In the genomic region with DNA sequence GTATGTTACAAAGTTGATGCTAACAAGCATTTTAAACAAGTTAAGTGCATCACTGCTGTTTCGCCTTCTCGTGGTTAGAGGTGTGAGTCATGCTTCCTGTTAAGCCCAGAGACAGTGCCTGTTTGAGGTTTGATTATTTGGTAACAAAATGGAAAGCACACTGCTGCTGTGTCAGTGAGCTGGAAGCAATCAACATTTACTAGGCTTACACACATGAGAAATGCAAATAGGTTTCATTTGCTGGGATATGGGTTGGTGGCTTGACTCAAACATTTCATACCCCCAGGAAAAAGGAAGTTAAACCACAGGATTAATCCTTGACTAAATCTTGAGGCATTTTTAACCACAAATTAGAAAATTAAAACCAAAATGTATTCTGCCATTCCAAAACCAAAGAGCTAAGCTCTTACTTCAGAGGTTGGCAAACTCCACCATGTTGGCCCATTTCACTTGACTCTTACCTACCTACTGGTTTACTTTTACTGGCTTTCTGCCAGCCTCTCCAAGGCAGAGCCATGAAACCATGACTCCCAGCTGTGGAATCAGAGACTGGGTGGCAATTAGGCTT, we compare ENCODE assay signal across 8 cellular contexts.
DNase-seq lines count a peak whose midpoint lies in the region; ATAC-seq lines count a peak whose summit lies in the region.

No MANE protein-coding gene starts in this region.

- H3K36me3 Mint-ChIP-seq in activated CD4-positive, alpha-beta memory T cell treated with anti-CD3 and anti-CD28 coated beads, Interleukin-2, amount 10 ng/mL, durations not matched to agents 7 days and 5 days (ENCODE audit: low read depth): no peaks in the 10 kb centered on the region

- H3K27ac Mint-ChIP-seq in activated CD4-positive, alpha-beta memory T cell treated with anti-CD3 and anti-CD28 coated beads, Interleukin-2, amount 10 ng/mL, durations not matched to agents 7 days and 5 days: peak overlapping the region; percentile 75

- peak; percentile 64 for DNase-seq in activated naive CD4-positive, alpha-beta T cell treated with Interleukin-2 at 50 U/mL for 16 hours
- no peak for DNase-seq in activated naive CD4-positive, alpha-beta T cell treated with anti-CD3 and anti-CD28 coated beads, Interleukin-2, amount 50 U/mL, for 16 hours
- DNase-seq in NCI-H226: peak; percentile 98
- DNase-seq in activated CD4-positive, alpha-beta memory T cell treated with anti-CD3 and anti-CD28 coated beads, Interleukin-2, amount 10 ng/mL, durations not matched to agents 7 days and 5 days: peak; percentile 71
- peak; percentile 100 for DNase-seq in fibroblast of peridontal ligament (ENCODE audit: extremely low read depth)
- DNase-seq in stimulated activated CD4-positive, alpha-beta T cell treated with anti-CD3 and anti-CD28 coated beads, Interleukin-4, amount 100 ng/mL, for 24 hours: peak; percentile 57
- no peak for DNase-seq in NCI-H1092 treated with DMSO at 0.1 percent for 48 hours (lab: John Stamatoyannopoulos, UW)

- ATAC-seq in HG03060 (IDR thresholded peaks at IDR 0.05; ENCODE audit: low read depth, unreplicated experiment): peak; percentile 99

- CTCF ChIA-PET in activated CD4-positive, alpha-beta memory T cell treated with anti-CD3 and anti-CD28 coated beads, Interleukin-2, amount 10 ng/mL, durations not matched to agents 7 days and 5 days (lab: Charles Lee): no interaction called here

- H3K9me3 Mint-ChIP-seq in activated CD4-positive, alpha-beta memory T cell treated with anti-CD3 and anti-CD28 coated beads, Interleukin-2, amount 10 ng/mL, durations not matched to agents 7 days and 5 days: no peaks in the 10 kb centered on the region

- H3K4me3 Mint-ChIP-seq in activated CD4-positive, alpha-beta memory T cell treated with anti-CD3 and anti-CD28 coated beads, Interleukin-2, amount 10 ng/mL, durations not matched to agents 7 days and 5 days: no peak overlapping the region

- POLR2A ChIA-PET in activated CD4-positive, alpha-beta memory T cell treated with anti-CD3 and anti-CD28 coated beads, Interleukin-2, amount 10 ng/mL, durations not matched to agents 7 days and 5 days (lab: Charles Lee): interaction anchor here (0.8 to 1.0 kb wide), 3 partner anchors 31 to 140 kb away, joined by 3 read pairs; a partner anchor contains a TSS

- peaks cover 19% of the 10 kb centered on the region for H3K4me1 Mint-ChIP-seq in activated CD4-positive, alpha-beta memory T cell treated with anti-CD3 and anti-CD28 coated beads, Interleukin-2, amount 10 ng/mL, durations not matched to agents 7 days and 5 days

- H3K27me3 Mint-ChIP-seq in activated CD4-positive, alpha-beta memory T cell treated with anti-CD3 and anti-CD28 coated beads, Interleukin-2, amount 10 ng/mL, durations not matched to agents 7 days and 5 days: no peaks in the 10 kb centered on the region

Comparison
In these comparisons a context has a peak if more than half of its experiments do, and no peak if none do; other contexts are left out.
1. DNase-seq: peak in activated naive CD4-positive, alpha-beta T cell treated with Interleukin-2 at 50 U/mL for 16 hours (single experiment), NCI-H226 (single experiment), activated CD4-positive, alpha-beta memory T cell treated with anti-CD3 and anti-CD28 coated beads, Interleukin-2, amount 10 ng/mL, durations not matched to agents 7 days and 5 days (single experiment), fibroblast of peridontal ligament (single experiment) and stimulated activated CD4-positive, alpha-beta T cell treated with anti-CD3 and anti-CD28 coated beads, Interleukin-4, amount 100 ng/mL, for 24 hours (single experiment); none in activated naive CD4-positive, alpha-beta T cell treated with anti-CD3 and anti-CD28 coated beads, Interleukin-2, amount 50 U/mL, for 16 hours (single experiment) and NCI-H1092 treated with DMSO at 0.1 percent for 48 hours (single experiment).